Comparison of ENCODE assay signal across 10 cellular contexts in the genomic region with DNA sequence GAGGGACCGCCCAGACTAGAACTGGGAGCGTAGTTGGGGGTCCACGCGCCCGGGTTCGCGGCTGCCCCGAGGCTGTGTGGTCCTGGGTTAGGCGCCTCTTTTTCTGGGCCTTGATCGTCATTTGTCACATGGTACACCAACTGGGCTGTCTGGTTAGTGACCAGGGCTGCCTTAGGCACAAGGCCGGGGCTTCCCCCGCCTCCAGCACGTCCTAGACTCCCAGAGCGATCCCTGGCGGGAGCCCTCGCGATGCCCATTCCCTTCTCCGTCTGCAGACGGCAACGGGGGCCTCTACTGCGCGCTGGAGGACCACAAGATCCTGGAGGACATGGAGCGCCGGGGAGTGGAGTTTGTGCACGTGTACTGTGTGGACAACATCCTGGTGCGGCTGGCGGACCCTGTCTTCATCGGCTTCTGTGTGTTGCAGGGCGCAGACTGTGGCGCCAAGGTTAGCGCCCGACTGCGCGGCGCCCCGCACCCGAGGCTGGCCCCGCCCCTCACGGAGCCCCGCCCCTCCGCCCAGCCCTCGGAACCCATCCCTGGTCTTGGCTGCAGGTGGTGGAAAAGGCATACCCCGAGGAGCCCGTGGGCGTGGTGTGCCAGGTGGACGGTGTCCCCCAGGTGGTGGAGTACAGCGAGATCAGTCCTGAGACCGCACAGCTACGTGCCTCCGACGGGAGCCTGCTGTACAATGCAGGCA. TPM values are rescaled to one million over a fixed set of nuclear protein-coding genes. Genes with fewer than 3 reads are reported as not detected.
DNase-seq lines count a peak whose midpoint lies in the region; ATAC-seq and TF ChIP-seq lines count a peak whose summit lies in the region.
"Had no signal": no experiment of that assay in that cellular context is flagged by ENCODE, and none has a peak within 500 bp of the region (broad histone marks: within the 10 kb centered on the region; RNA-seq: fewer than 3 reads in every experiment).

No MANE protein-coding gene starts in this region.

- peak overlapping the region; percentile 66 to 78 for H3K4me3 ChIP-seq in left lung

- H3K9me3 Mint-ChIP-seq in activated naive CD4-positive, alpha-beta T cell treated with anti-CD3 and anti-CD28 coated beads, Interleukin-2, amount 50 U/mL, for 24 hours, result no peaks in the 10 kb centered on the region
- no peaks in the 10 kb centered on the region for H3K9me3 Mint-ChIP-seq in activated naive CD4-positive, alpha-beta T cell treated with anti-CD3 and anti-CD28 coated beads, Interleukin-2, amount 50 U/mL, for 72 hours
- H3K9me3 Mint-ChIP-seq in activated naive CD8-positive, alpha-beta T cell treated with anti-CD3 and anti-CD28 coated beads, Interleukin-2, amount 50 U/mL, for 24 hours, result no peaks in the 10 kb centered on the region
- H3K9me3 Mint-ChIP-seq in type B pancreatic cell, result no peaks in the 10 kb centered on the region

- TF ChIP-seq CTCF in left lung (IDR thresholded peaks at IDR 0.05) (no peak), type B pancreatic cell (conservative IDR thresholded peaks at IDR 0.05) (no peak)

- DNase-seq in activated naive CD4-positive, alpha-beta T cell treated with anti-CD3 and anti-CD28 coated beads, Interleukin-2, amount 50 U/mL, for 72 hours (ENCODE audit: low spot score in 2 of 2), result no peak
- no peak for DNase-seq in activated naive CD8-positive, alpha-beta T cell treated with anti-CD3 and anti-CD28 coated beads, Interleukin-2, amount 50 U/mL, for 24 hours
- DNase-seq in left lung (peak in 1 of 2 donors; percentile 61), type B pancreatic cell (ENCODE audit: extremely low spot score, unreplicated experiment) (no peak), glomerular visceral epithelial cell (ENCODE audit: extremely low spot score) (no peak), OCI-M1 (lab: John Stamatoyannopoulos, UW) (no peak), NAMALWA (ENCODE audit: low spot score) (no peak)
- DNase-seq: activated CD4-positive, alpha-beta T cell treated with anti-CD3 and anti-CD28 coated beads for 48 hours; foreskin melanocyte had no signal

- no peak for ATAC-seq in activated naive CD4-positive, alpha-beta T cell treated with anti-CD3 and anti-CD28 coated beads, Interleukin-2, amount 50 U/mL, for 72 hours
- ATAC-seq in activated naive CD8-positive, alpha-beta T cell treated with anti-CD3 and anti-CD28 coated beads, Interleukin-2, amount 50 U/mL, for 24 hours, result no peak
- no peak for ATAC-seq in left lung

- H3K36me3 ChIP-seq in left lung, result peaks cover 0 to 54% of the 10 kb centered on the region in 2 donors

- H3K4me3 Mint-ChIP-seq in activated naive CD4-positive, alpha-beta T cell treated with anti-CD3 and anti-CD28 coated beads, Interleukin-2, amount 50 U/mL, for 24 hours, result peak overlapping the region; percentile 36
- H3K4me3 Mint-ChIP-seq in activated naive CD8-positive, alpha-beta T cell treated with anti-CD3 and anti-CD28 coated beads, Interleukin-2, amount 50 U/mL, for 24 hours, result peak overlapping the region; percentile 71
- peak overlapping the region; percentile 74 for H3K4me3 Mint-ChIP-seq in type B pancreatic cell

- intact Hi-C loops in left lung (cut with DNase I), result no loop called here

- H3K27me3 Mint-ChIP-seq in activated naive CD4-positive, alpha-beta T cell treated with anti-CD3 and anti-CD28 coated beads, Interleukin-2, amount 50 U/mL, for 24 hours, result no peaks in the 10 kb centered on the region
- no peaks in the 10 kb centered on the region for H3K27me3 Mint-ChIP-seq in activated naive CD8-positive, alpha-beta T cell treated with anti-CD3 and anti-CD28 coated beads, Interleukin-2, amount 50 U/mL, for 24 hours
- peaks cover 61% of the 10 kb centered on the region for H3K27me3 Mint-ChIP-seq in type B pancreatic cell

- H3K9me3 ChIP-seq in left lung, result no peaks in the 10 kb centered on the region

- peaks cover 4% of the 10 kb centered on the region for H3K4me1 Mint-ChIP-seq in activated naive CD4-positive, alpha-beta T cell treated with anti-CD3 and anti-CD28 coated beads, Interleukin-2, amount 50 U/mL, for 24 hours
- peaks cover 13% of the 10 kb centered on the region for H3K4me1 Mint-ChIP-seq in activated naive CD8-positive, alpha-beta T cell treated with anti-CD3 and anti-CD28 coated beads, Interleukin-2, amount 50 U/mL, for 24 hours
- no peaks in the 10 kb centered on the region for H3K4me1 Mint-ChIP-seq in type B pancreatic cell (ENCODE audit: unreplicated experiment)

- H3K27ac Mint-ChIP-seq in activated naive CD4-positive, alpha-beta T cell treated with anti-CD3 and anti-CD28 coated beads, Interleukin-2, amount 50 U/mL, for 24 hours, result no peak overlapping the region
- H3K27ac Mint-ChIP-seq in activated naive CD4-positive, alpha-beta T cell treated with anti-CD3 and anti-CD28 coated beads, Interleukin-2, amount 50 U/mL, for 72 hours, result no peak overlapping the region
- H3K27ac Mint-ChIP-seq in activated naive CD8-positive, alpha-beta T cell treated with anti-CD3 and anti-CD28 coated beads, Interleukin-2, amount 50 U/mL, for 24 hours, result no peak overlapping the region
- no peak overlapping the region for H3K27ac Mint-ChIP-seq in type B pancreatic cell

- peaks cover 11 to 42% of the 10 kb centered on the region in 2 donors for H3K4me1 ChIP-seq in left lung

- no peaks in the 10 kb centered on the region for H3K36me3 Mint-ChIP-seq in activated naive CD4-positive, alpha-beta T cell treated with anti-CD3 and anti-CD28 coated beads, Interleukin-2, amount 50 U/mL, for 24 hours
- H3K36me3 Mint-ChIP-seq in activated naive CD4-positive, alpha-beta T cell treated with anti-CD3 and anti-CD28 coated beads, Interleukin-2, amount 50 U/mL, for 72 hours, result no peaks in the 10 kb centered on the region
- peaks cover 5% of the 10 kb centered on the region for H3K36me3 Mint-ChIP-seq in activated naive CD8-positive, alpha-beta T cell treated with anti-CD3 and anti-CD28 coated beads, Interleukin-2, amount 50 U/mL, for 24 hours (ENCODE audit: low read depth)
- H3K36me3 Mint-ChIP-seq in type B pancreatic cell, result no peaks in the 10 kb centered on the region

- H3K27ac ChIP-seq in left lung, result no peak overlapping the region

- peaks cover 0 to 17% of the 10 kb centered on the region in 2 donors for H3K27me3 ChIP-seq in left lung

RNA-seq across cellular contexts. Expression of a gene that starts 1.5 kb away (rescaled TPM):
- 10 to 100 TPM in 1 of 2 donors, 1 to 10 TPM in 1; 7.5 to 28.2 TPM for total RNA-seq in activated naive CD4-positive, alpha-beta T cell treated with anti-CD3 and anti-CD28 coated beads, Interleukin-2, amount 50 U/mL, for 72 hours
- 10 to 100 TPM; 28.1 to 43.1 TPM for total RNA-seq in left lung
- 3.4 and 5.4 TPM in 2 replicates for total RNA-seq in type B pancreatic cell (ENCODE audit: low replicate concordance)

RNA-seq across cellular contexts. Expression of a gene that starts 7.9 kb away (rescaled TPM):
- total RNA-seq in activated naive CD4-positive, alpha-beta T cell treated with anti-CD3 and anti-CD28 coated beads, Interleukin-2, amount 50 U/mL, for 72 hours, result 10 to 100 TPM; 23.8 to 41.4 TPM
- total RNA-seq in left lung (10 to 100 TPM; 51.5 to 54.9 TPM), type B pancreatic cell (ENCODE audit: low replicate concordance) (50.3 and 58.9 TPM in 2 replicates)

RNA-seq across cellular contexts. Expression of a gene that starts 8.5 kb away (rescaled TPM):
- total RNA-seq in activated naive CD4-positive, alpha-beta T cell treated with anti-CD3 and anti-CD28 coated beads, Interleukin-2, amount 50 U/mL, for 72 hours, result 10 to 100 TPM in 1 of 2 donors, 1 to 10 TPM in 1; 3.5 to 13.3 TPM
- total RNA-seq in left lung, result 1 to 10 TPM; 2.7 to 4.6 TPM
- 19.1 and 21.9 TPM in 2 replicates for total RNA-seq in type B pancreatic cell (ENCODE audit: low replicate concordance)

RNA-seq across cellular contexts. Expression of a gene that starts 25.0 kb away (rescaled TPM):
- under 1 TPM in 1 of 2 donors, not detected in 1; 0.27 TPM for total RNA-seq in activated naive CD4-positive, alpha-beta T cell treated with anti-CD3 and anti-CD28 coated beads, Interleukin-2, amount 50 U/mL, for 72 hours
- total RNA-seq in left lung (under 1 TPM; 0.71 to 0.87 TPM), type B pancreatic cell (ENCODE audit: low replicate concordance) (3.3 and 6.4 TPM in 2 replicates)

RNA-seq across cellular contexts. Expression of a gene that starts 32.9 kb away (rescaled TPM):
- total RNA-seq in activated naive CD4-positive, alpha-beta T cell treated with anti-CD3 and anti-CD28 coated beads, Interleukin-2, amount 50 U/mL, for 72 hours, result 10 to 100 TPM; 29.4 to 34.2 TPM
- total RNA-seq in left lung (100 to 1,000 TPM; 104 to 105 TPM), type B pancreatic cell (ENCODE audit: low replicate concordance) (68.0 and 70.3 TPM in 2 replicates)
